Comparison of ENCODE assay signal across 13 cellular contexts in genomic region chr2:64538764-64539433, GRCh38. TPM values are rescaled to one million over a fixed set of nuclear protein-coding genes. Genes with fewer than 3 reads are reported as not detected.
DNase-seq lines count a peak whose midpoint lies in the region; ATAC-seq and TF ChIP-seq lines count a peak whose summit lies in the region.
"Had no signal": no experiment of that assay in that cellular context is flagged by ENCODE, and none has a peak within 500 bp of the region (broad histone marks: within the 10 kb centered on the region; RNA-seq: fewer than 3 reads in every experiment).

No MANE protein-coding gene starts in this region.

- ATAC-seq in GM18861 (IDR thresholded peaks at IDR 0.05; ENCODE audit: unreplicated experiment) (peak; percentile 41), GM21529 (IDR thresholded peaks at IDR 0.05; ENCODE audit: unreplicated experiment) (peak; percentile 47), HG03175 (IDR thresholded peaks at IDR 0.05; ENCODE audit: unreplicated experiment) (no peak)
- ATAC-seq: K562 had no signal

- TF ChIP-seq CTCF in nephron (IDR thresholded peaks at IDR 0.05; ENCODE audit: unreplicated experiment in 3 of 3) (no peak), mammary epithelial cell (conservative IDR thresholded peaks at IDR 0.05 in 1 of 2, IDR thresholded peaks at IDR 0.05 in 1 of 2; ENCODE audit: extremely low read depth in 1 of 2, insufficient read depth in 1 of 2, low read depth in 1 of 2, low read length in 2 of 2) (no peak)

- no peaks in the 10 kb centered on the region for H3K9me3 Mint-ChIP-seq in nephron

- H3K9ac ChIP-seq in HUES6 (ENCODE audit: low read length) (no peak overlapping the region), mammary epithelial cell (ENCODE audit: insufficient read depth, low read length) (no peak overlapping the region)

- CTCF ChIA-PET in mammary epithelial cell (lab: Charles Lee; ENCODE audit: low non-redundant PET) = no interaction called here

- H3K79me2 ChIP-seq in mammary epithelial cell (ENCODE audit: insufficient read depth, low read length) = peaks cover 85% of the 10 kb centered on the region

- dilution Hi-C loops in mammary epithelial cell (cut with HindIII; ENCODE audit: low sequenced_read_pairs) = no loop called here

- no peak for DNase-seq in mammary epithelial cell
- no peak for DNase-seq in dermis blood vessel endothelial cell
- DNase-seq: activated gamma-delta T cell, Calu3, glutamatergic neuron, Peyer's patch had no signal

- H3K36me3 ChIP-seq in HUES6 (ENCODE audit: control insufficient read depth, insufficient read depth, low read length) = no peaks in the 10 kb centered on the region
- H3K36me3 ChIP-seq in mammary epithelial cell (ENCODE audit: insufficient read depth, low read length) = no peaks in the 10 kb centered on the region
- H3K36me3 ChIP-seq: Peyer's patch had no signal

- H3K4me2 ChIP-seq in mammary epithelial cell (ENCODE audit: insufficient read depth, low read depth, low read length) = no peak overlapping the region

- intact Hi-C loops in mammary epithelial cell (cut with micrococcal nuclease) = no loop called here

- no peaks in the 10 kb centered on the region for H3K27me3 Mint-ChIP-seq in nephron (ENCODE audit: low read depth)

- BruUV-seq in mammary epithelial cell (replicated peaks; lab: Mats Ljungman, UMichigan) = no TSS peak

- H3K4me1 ChIP-seq in HUES6 (ENCODE audit: control insufficient read depth, insufficient read depth, low read length) (peaks cover 16% of the 10 kb centered on the region), mammary epithelial cell (ENCODE audit: insufficient read depth, low read length) (peaks cover 20% of the 10 kb centered on the region)

- H3K4me3 ChIP-seq in HUES6 (ENCODE audit: low read depth, low read length) = no peak overlapping the region
- H3K4me3 ChIP-seq in mammary epithelial cell (replicated peaks in 1 of 3; ENCODE audit: insufficient read depth in 1 of 3, low read depth in 2 of 3, low read length in 3 of 3) = no peak overlapping the region
- H3K4me3 ChIP-seq: K562, lung, Peyer's patch had no signal

- no peak overlapping the region for H3K4me3 Mint-ChIP-seq in nephron

- H2AFZ ChIP-seq in mammary epithelial cell (ENCODE audit: low read depth, low read length) = no peak overlapping the region

- no peaks in the 10 kb centered on the region for H4K20me1 ChIP-seq in mammary epithelial cell (ENCODE audit: insufficient read depth, low read length)

- H3K27me3 ChIP-seq in HUES6 (ENCODE audit: control insufficient read depth, insufficient read depth, low read length) (no peaks in the 10 kb centered on the region), mammary epithelial cell (ENCODE audit: insufficient read depth, low read length) (no peaks in the 10 kb centered on the region)
- H3K27me3 ChIP-seq: Peyer's patch had no signal

- H3K27ac ChIP-seq in HUES6 (ENCODE audit: low read depth, low read length) = 0 out of 2 replicates have a peak overlapping the region, but pooled peaks have one; percentile 24
- no peak overlapping the region for H3K27ac ChIP-seq in mammary epithelial cell (ENCODE audit: insufficient read depth, low read depth, low read length)
- H3K27ac ChIP-seq: Peyer's patch had no signal

- peak overlapping the region in 2 of 3 experiments; percentile 16 to 46 for H3K27ac Mint-ChIP-seq in nephron

- no peaks in the 10 kb centered on the region for H3K9me3 ChIP-seq in HUES6 (ENCODE audit: control insufficient read depth, insufficient read depth, low read depth, low read length)
- H3K9me3 ChIP-seq in mammary epithelial cell (replicated peaks; ENCODE audit: insufficient read depth, low read length) = no peaks in the 10 kb centered on the region
- H3K9me3 ChIP-seq: Peyer's patch had no signal

- no peaks in the 10 kb centered on the region for H3K36me3 Mint-ChIP-seq in nephron (ENCODE audit: low read depth)

- peaks cover 32% of the 10 kb centered on the region for H3K4me1 Mint-ChIP-seq in nephron

- 92% methylated on average over 3 of the region's 3 CpGs for WGBS in mammary epithelial cell (ENCODE audit: low coverage, missing lambda C conversion rate)

- in situ Hi-C loops in mammary epithelial cell (cut with MboI; ENCODE audit: low sequenced_read_pairs in 2 of 2) = no loop called here

RNA-seq across cellular contexts. Expression of gene AFTPH, which starts 14.8 kb away (rescaled TPM):
- total RNA-seq in mammary epithelial cell = 10 to 100 TPM; 20.7 to 34.5 TPM
- polyA plus RNA-seq in mammary epithelial cell = 13.3 TPM
- 30.0 TPM for polyA minus RNA-seq in mammary epithelial cell
- 37.9 and 48.0 TPM in 2 replicates for total RNA-seq in dermis blood vessel endothelial cell
